In the genomic region with DNA sequence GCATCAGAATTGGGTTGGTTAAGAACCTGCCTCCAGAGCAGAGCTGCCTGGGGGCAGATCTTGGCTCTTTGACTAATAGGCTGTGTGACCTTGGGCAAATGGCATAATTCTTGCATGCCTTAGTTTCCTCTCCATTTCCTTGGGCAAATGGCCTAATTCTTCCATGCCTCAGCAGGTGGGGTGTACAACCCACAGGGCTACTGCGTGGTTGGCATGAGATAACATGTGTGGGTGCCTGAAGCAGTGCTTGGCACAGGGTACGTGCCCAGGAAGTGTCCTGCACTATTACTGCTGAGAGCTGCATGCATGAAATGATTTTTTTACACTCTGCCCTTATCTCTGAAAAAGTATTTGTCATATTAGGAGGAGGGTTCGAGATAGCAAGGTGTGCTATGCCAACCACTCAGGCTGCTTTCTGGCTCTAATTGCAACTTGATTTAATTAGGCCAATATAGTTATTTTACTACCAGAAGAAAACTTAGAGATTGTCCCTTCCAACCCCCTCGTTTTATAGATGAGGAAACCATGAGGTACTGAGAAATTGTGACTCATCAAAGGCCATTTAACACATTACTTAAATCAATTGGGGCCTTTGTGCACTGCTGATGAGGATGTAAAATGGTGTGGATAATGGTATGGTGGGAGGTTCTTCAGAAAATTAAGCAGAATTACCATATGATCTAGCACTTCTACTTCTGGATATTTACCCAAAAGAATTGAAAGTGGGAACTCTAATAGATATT, we compare ENCODE assay signal across 15 cellular contexts.
DNase-seq lines count a peak whose midpoint lies in the region; ATAC-seq lines count a peak whose summit lies in the region.
"Had no signal": no experiment of that assay in that cellular context is flagged by ENCODE, and none has a peak within 500 bp of the region (broad histone marks: within the 10 kb centered on the region; RNA-seq: fewer than 3 reads in every experiment).

No MANE protein-coding gene starts in this region.

- CTCF ChIA-PET in activated naive CD4-positive, alpha-beta T cell treated with anti-CD3 and anti-CD28 coated beads for 36 hours (lab: Charles Lee): interaction anchor here (0.7 to 1.5 kb wide), 3 partner anchors 9 to 86 kb away, joined by 3 to 5 read pairs (median 4); no protein-coding TSS in a partner anchor
- CTCF ChIA-PET in activated CD4-positive, alpha-beta memory T cell treated with anti-CD3 and anti-CD28 coated beads for 36 hours (lab: Charles Lee): interaction anchor here (0.7 to 1.2 kb wide), 2 partner anchors 95 to 304 kb away, joined by 3 read pairs; no protein-coding TSS in a partner anchor

- no peak overlapping the region for H3K4me3 Mint-ChIP-seq in activated naive CD4-positive, alpha-beta T cell treated with anti-CD3 and anti-CD28 coated beads for 36 hours
- no peak overlapping the region for H3K4me3 Mint-ChIP-seq in activated CD4-positive, alpha-beta memory T cell treated with anti-CD3 and anti-CD28 coated beads for 36 hours
- peak overlapping the region; percentile 36 to 42 for H3K4me3 Mint-ChIP-seq in stimulated activated naive CD8-positive, alpha-beta T cell treated with anti-CD3 and anti-CD28 coated beads, Interleukin-15, amount 100 ng/mL, for 72 hours
- H3K4me3 Mint-ChIP-seq: dendritic cell treated with granulocyte-macrophage colony-stimulating factor and Interleukin-4, amounts not matched to agents 40 ng/mL and 50 ng/mL, for 4 days had no signal

- peaks cover 57% of the 10 kb centered on the region for H3K36me3 Mint-ChIP-seq in activated naive CD4-positive, alpha-beta T cell treated with anti-CD3 and anti-CD28 coated beads for 36 hours (ENCODE audit: low read depth)
- peaks cover 73% of the 10 kb centered on the region for H3K36me3 Mint-ChIP-seq in activated CD4-positive, alpha-beta memory T cell treated with anti-CD3 and anti-CD28 coated beads for 36 hours

- H3K27me3 Mint-ChIP-seq in activated naive CD4-positive, alpha-beta T cell treated with anti-CD3 and anti-CD28 coated beads for 36 hours (ENCODE audit: low read depth): no peaks in the 10 kb centered on the region
- no peaks in the 10 kb centered on the region for H3K27me3 Mint-ChIP-seq in activated CD4-positive, alpha-beta memory T cell treated with anti-CD3 and anti-CD28 coated beads for 36 hours
- no peaks in the 10 kb centered on the region for H3K27me3 Mint-ChIP-seq in stimulated activated naive CD8-positive, alpha-beta T cell treated with anti-CD3 and anti-CD28 coated beads, Interleukin-15, amount 100 ng/mL, for 72 hours
- H3K27me3 Mint-ChIP-seq: dendritic cell treated with granulocyte-macrophage colony-stimulating factor and Interleukin-4, amounts not matched to agents 40 ng/mL and 50 ng/mL, for 4 days had no signal

- POLR2A ChIA-PET in activated CD4-positive, alpha-beta memory T cell treated with anti-CD3 and anti-CD28 coated beads for 36 hours (lab: Charles Lee): interaction anchor here (1.2 to 1.3 kb wide), 2 partner anchors 29 to 31 kb away, joined by 3 read pairs; no protein-coding TSS in a partner anchor

- peak overlapping the region; percentile 82 for H3K27ac Mint-ChIP-seq in activated naive CD4-positive, alpha-beta T cell treated with anti-CD3 and anti-CD28 coated beads for 36 hours
- H3K27ac Mint-ChIP-seq in activated CD4-positive, alpha-beta memory T cell treated with anti-CD3 and anti-CD28 coated beads for 36 hours: peak overlapping the region; percentile 88
- H3K27ac Mint-ChIP-seq in stimulated activated naive CD8-positive, alpha-beta T cell treated with anti-CD3 and anti-CD28 coated beads, Interleukin-15, amount 100 ng/mL, for 72 hours: peak overlapping the region; percentile 76 to 88

- ATAC-seq in stimulated activated naive CD8-positive, alpha-beta T cell treated with anti-CD3 and anti-CD28 coated beads, Interleukin-15, amount 100 ng/mL, for 72 hours: peak; percentile 71

- intact Hi-C loops in activated naive CD4-positive, alpha-beta T cell treated with anti-CD3 and anti-CD28 coated beads for 36 hours (cut with micrococcal nuclease): no loop called here
- intact Hi-C loops in activated CD4-positive, alpha-beta memory T cell treated with anti-CD3 and anti-CD28 coated beads for 36 hours (cut with micrococcal nuclease): loop anchor here (5.0 kb wide), 1 partner anchor 584 kb away; no protein-coding TSS in a partner anchor

- no peak for DNase-seq in activated naive CD4-positive, alpha-beta T cell treated with anti-CD3 and anti-CD28 coated beads for 36 hours
- DNase-seq in activated naive CD4-positive, alpha-beta T cell treated with Interleukin-2 at 50 U/mL for 16 hours: no peak
- DNase-seq in activated CD4-positive, alpha-beta memory T cell treated with anti-CD3 and anti-CD28 coated beads for 36 hours: no peak
- peak; percentile 66 for DNase-seq in foreskin melanocyte
- no peak for DNase-seq in stimulated activated naive CD8-positive, alpha-beta T cell treated with anti-CD3 and anti-CD28 coated beads, Interleukin-15, amount 100 ng/mL, for 72 hours
- no peak for DNase-seq in NCI-H2029 (lab: John Stamatoyannopoulos, UW)
- DNase-seq in ureter (ENCODE audit: low spot score): no peak
- no peak for DNase-seq in GDM1 (lab: John Stamatoyannopoulos, UW)
- DNase-seq: foreskin fibroblast, HCEC 1CT, NCI-H1930, NCI-H774, SJCRH30, spleen had no signal

- H3K4me1 Mint-ChIP-seq in activated naive CD4-positive, alpha-beta T cell treated with anti-CD3 and anti-CD28 coated beads for 36 hours (ENCODE audit: low read depth): peaks cover 87% of the 10 kb centered on the region
- peaks cover 94% of the 10 kb centered on the region for H3K4me1 Mint-ChIP-seq in activated CD4-positive, alpha-beta memory T cell treated with anti-CD3 and anti-CD28 coated beads for 36 hours (ENCODE audit: low read depth)
- H3K4me1 Mint-ChIP-seq in stimulated activated naive CD8-positive, alpha-beta T cell treated with anti-CD3 and anti-CD28 coated beads, Interleukin-15, amount 100 ng/mL, for 72 hours: peaks cover 93% of the 10 kb centered on the region

- no peaks in the 10 kb centered on the region for H3K9me3 Mint-ChIP-seq in activated naive CD4-positive, alpha-beta T cell treated with anti-CD3 and anti-CD28 coated beads for 36 hours
- H3K9me3 Mint-ChIP-seq in activated CD4-positive, alpha-beta memory T cell treated with anti-CD3 and anti-CD28 coated beads for 36 hours: no peaks in the 10 kb centered on the region
- peaks cover 0 to 3% of the 10 kb centered on the region in 2 donors for H3K9me3 Mint-ChIP-seq in stimulated activated naive CD8-positive, alpha-beta T cell treated with anti-CD3 and anti-CD28 coated beads, Interleukin-15, amount 100 ng/mL, for 72 hours
- H3K9me3 Mint-ChIP-seq: dendritic cell treated with granulocyte-macrophage colony-stimulating factor and Interleukin-4, amounts not matched to agents 40 ng/mL and 50 ng/mL, for 4 days had no signal

Comparison
In these comparisons a context has a peak if more than half of its experiments do, and no peak if none do; other contexts are left out.
1. H3K4me3 Mint-ChIP-seq: peak in stimulated activated naive CD8-positive, alpha-beta T cell treated with anti-CD3 and anti-CD28 coated beads, Interleukin-15, amount 100 ng/mL, for 72 hours (2 of 2); none in activated naive CD4-positive, alpha-beta T cell treated with anti-CD3 and anti-CD28 coated beads for 36 hours (single experiment) and activated CD4-positive, alpha-beta memory T cell treated with anti-CD3 and anti-CD28 coated beads for 36 hours (single experiment).
2. Peak in every context shown above with its lines, with median percentiles within 50 percentile points of each other: H3K27ac Mint-ChIP-seq.